2 cellular contexts compared by ENCODE assay signal in genomic region chr3:129428382-129429079, GRCh38.
TF ChIP-seq lines count a peak whose summit lies in the region.

TSS of gene EFCAB12 (minus strand) at chr3:129428636. CDS start at chr3:129428488, 148 bp downstream.

TF ChIP-seq in HEK293, 187 proteins besides CTCF, POLR2A, EP300 and RAD21 (continued from another document):
- TF ChIP-seq PRDM10 (tag by site-specific recombination; IDR thresholded peaks at IDR 0.05) (peak; percentile 63), ZNF600 (tag by site-specific recombination; IDR thresholded peaks at IDR 0.05) (peak; percentile 54; the same call in 1 of the 2 replicates), SCRT1 (tag by site-specific recombination; IDR thresholded peaks at IDR 0.05; ENCODE audit: borderline replicate concordance) (peak; percentile 86; the same call in 1 of the 2 replicates), ZNF596 (tag by site-specific recombination; IDR thresholded peaks at IDR 0.05) (peak; percentile 31; the same call in 1 of the 2 replicates), ZNF404 (tag by site-specific recombination; IDR thresholded peaks at IDR 0.05) (no peak), KLF1 (tag by site-specific recombination; IDR thresholded peaks at IDR 0.05) (0 out of 2 replicates have a peak, but pooled peaks have one; percentile 13), ZSCAN5A (tag by site-specific recombination; IDR thresholded peaks at IDR 0.05) (no peak), SP2 (tag by site-specific recombination; IDR thresholded peaks at IDR 0.05) (peak; percentile 76), ZNF10 (tag by site-specific recombination; IDR thresholded peaks at IDR 0.05) (peak; percentile 56; the same call in 1 of the 2 replicates), YY1 (tag by site-specific recombination; IDR thresholded peaks at IDR 0.05) (no peak), SP3 (tag by site-specific recombination; IDR thresholded peaks at IDR 0.05) (peak; percentile 61), ZNF341 (tag by site-specific recombination; IDR thresholded peaks at IDR 0.05; ENCODE audit: low read depth) (no peak), ZNF366 (tag by site-specific recombination; conservative IDR thresholded peaks at IDR 0.05) (0 out of 2 replicates have a peak, but pooled peaks have one; percentile 33), ZNF335 (tag by site-specific recombination; conservative IDR thresholded peaks at IDR 0.05) (peak; percentile 35; the same call in 1 of the 2 replicates), ZNF24 (tag by site-specific recombination; IDR thresholded peaks at IDR 0.05) (no peak), ZFHX2 (tag by site-specific recombination; conservative IDR thresholded peaks at IDR 0.05) (peak; percentile 41), ZSCAN4 (tag by site-specific recombination; IDR thresholded peaks at IDR 0.05) (no peak)

TF ChIP-seq in K562, 482 proteins besides CTCF, POLR2A, EP300 and RAD21 (continued from another document and continues in another):
- no peak for TF ChIP-seq ZNF592 (IDR thresholded peaks at IDR 0.05)
- no peak for TF ChIP-seq POU5F1 (IDR thresholded peaks at IDR 0.05; ENCODE audit: borderline replicate concordance, low read depth, low read length, partially characterized antibody)
- TF ChIP-seq ZNF12 (CRISPR knock-in tag; IDR thresholded peaks at IDR 0.05) = no peak
- TF ChIP-seq ELF4 (CRISPR knock-in tag; IDR thresholded peaks at IDR 0.05) = no peak
- TF ChIP-seq ZKSCAN3 (CRISPR knock-in tag; IDR thresholded peaks at IDR 0.05) = no peak
- TF ChIP-seq ELF1 (tag; IDR thresholded peaks at IDR 0.05) = no peak
- no peak for TF ChIP-seq MAFK (IDR thresholded peaks at IDR 0.05; ENCODE audit: low read length)
- TF ChIP-seq HDAC8 (tag; IDR thresholded peaks at IDR 0.05) = no peak
- no peak for TF ChIP-seq CHD7 (IDR thresholded peaks at IDR 0.05; ENCODE audit: low read depth, low read length)
- TF ChIP-seq HEY1 (CRISPR knock-in tag; IDR thresholded peaks at IDR 0.05; ENCODE audit: borderline replicate concordance) = no peak
- TF ChIP-seq TRIM24 (IDR thresholded peaks at IDR 0.05) = no peak
- no peak for TF ChIP-seq FOSL1 (tag; conservative IDR thresholded peaks at IDR 0.05)
- peak; percentile 52; the same call in 1 of the 2 replicates for TF ChIP-seq SUPT5H (IDR thresholded peaks at IDR 0.05)
- TF ChIP-seq YBX1 (IDR thresholded peaks at IDR 0.05) = no peak
- peak in 1 of 2 experiments; percentile 83; a peak in 2 of 4 replicates for TF ChIP-seq CSDE1 (IDR thresholded peaks at IDR 0.05)
- no peak for TF ChIP-seq MCM2 (IDR thresholded peaks at IDR 0.05; ENCODE audit: low read depth)
- no peak for TF ChIP-seq FOXO4 (CRISPR knock-in tag; IDR thresholded peaks at IDR 0.05)
- TF ChIP-seq DPF2 (IDR thresholded peaks at IDR 0.05) = no peak; the same call in 1 of the 2 replicates
- TF ChIP-seq MXD1 (CRISPR knock-in tag; IDR thresholded peaks at IDR 0.05; ENCODE audit: borderline replicate concordance, poor library complexity, severe bottlenecking) = no peak
- no peak for TF ChIP-seq SIN3B (IDR thresholded peaks at IDR 0.05; ENCODE audit: low read depth)
- no peak for TF ChIP-seq ZFP1 (CRISPR knock-in tag; IDR thresholded peaks at IDR 0.05)
- TF ChIP-seq ZBTB2 (IDR thresholded peaks at IDR 0.05) = peak; percentile 10; the same call in 1 of the 2 replicates
- TF ChIP-seq CEBPB (tag; IDR thresholded peaks at IDR 0.05) = no peak
- no peak for TF ChIP-seq CBX1 (IDR thresholded peaks at IDR 0.05; ENCODE audit: low read depth)
- TF ChIP-seq CHD2 (IDR thresholded peaks at IDR 0.05; ENCODE audit: low read depth, low read length) = no peak
- peak; percentile 76 for TF ChIP-seq NFIC (IDR thresholded peaks at IDR 0.05)
- no peak for TF ChIP-seq HDAC3 (IDR thresholded peaks at IDR 0.05; ENCODE audit: borderline replicate concordance, partially characterized antibody)
- no peak for TF ChIP-seq PURB (CRISPR knock-in tag; IDR thresholded peaks at IDR 0.05; ENCODE audit: low read depth)
- TF ChIP-seq TRIM28 (IDR thresholded peaks at IDR 0.05) = no peak
- no peak for TF ChIP-seq PCBP1 (IDR thresholded peaks at IDR 0.05; ENCODE audit: low read depth, low read length, poor library complexity, severe bottlenecking)
- TF ChIP-seq TFAP4 (CRISPR knock-in tag; IDR thresholded peaks at IDR 0.05; ENCODE audit: borderline replicate concordance) = peak; percentile 58; the same call in 1 of the 2 replicates
- no peak for TF ChIP-seq CBFB (CRISPR knock-in tag; IDR thresholded peaks at IDR 0.05)
- 0 out of 2 replicates have a peak, but pooled peaks have one; percentile 24 for TF ChIP-seq HDAC2 (IDR thresholded peaks at IDR 0.05)
- TF ChIP-seq ZNF511 (CRISPR knock-in tag; IDR thresholded peaks at IDR 0.05) = no peak
- no peak for TF ChIP-seq CC2D1A (IDR thresholded peaks at IDR 0.05)
- no peak for TF ChIP-seq ZNF79 (CRISPR knock-in tag; IDR thresholded peaks at IDR 0.05; ENCODE audit: low read depth)
